Comparison of ENCODE assay signal across 17 cellular contexts in the genomic region with DNA sequence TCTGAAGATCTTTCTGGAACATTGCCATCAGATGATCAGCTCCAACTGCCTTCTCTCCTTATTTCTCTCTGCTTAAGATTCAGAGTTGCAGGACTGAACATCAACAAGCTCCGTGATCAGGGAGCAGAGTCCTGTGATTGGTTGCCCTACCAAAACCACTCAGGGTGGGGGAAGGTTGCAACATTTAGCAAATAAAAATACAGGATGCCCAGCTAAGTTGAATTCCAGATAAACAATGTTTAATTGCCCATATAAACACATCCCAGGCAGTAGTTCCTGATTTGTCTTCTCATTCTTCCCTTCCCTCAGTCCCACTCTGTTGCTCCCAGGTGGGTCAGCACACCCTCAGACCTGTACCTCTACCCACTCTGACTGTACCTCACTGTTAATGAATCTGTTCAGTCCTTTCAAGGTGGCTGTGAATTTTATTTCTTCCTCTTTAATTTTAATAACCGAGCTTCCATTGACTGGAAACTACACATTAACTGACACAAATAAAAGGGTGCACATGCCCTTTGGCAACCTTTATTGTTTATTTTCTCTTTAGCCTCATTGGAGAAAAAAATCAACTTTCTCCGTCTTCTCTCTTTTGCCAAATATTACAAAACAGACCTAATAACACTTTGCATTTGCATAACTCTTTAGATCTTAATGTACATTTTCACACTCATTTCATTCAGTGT.
"Had no signal": no experiment of that assay in that cellular context is flagged by ENCODE, and none has a peak within 500 bp of the region (broad histone marks: within the 10 kb centered on the region; RNA-seq: fewer than 3 reads in every experiment).

No MANE protein-coding gene starts in this region.

- H3K4me3 Mint-ChIP-seq: activated CD4-positive, alpha-beta memory T cell treated with anti-CD3 and anti-CD28 coated beads for 36 hours; activated CD4-positive, alpha-beta T cell treated with anti-CD3 and anti-CD28 coated beads for 36 hours; activated naive CD8-positive, alpha-beta T cell treated with anti-CD3 and anti-CD28 coated beads, Interleukin-2, amount 10 ng/mL, durations not matched to agents 7 days and 5 days; activated T-helper 17 cell treated with anti-CD3 and anti-CD28 coated beads, Interleukin-2, amount 50 U/mL, for 72 hours; WTC11 had no signal

- H3K27me3 Mint-ChIP-seq: activated CD4-positive, alpha-beta T cell treated with anti-CD3 and anti-CD28 coated beads for 36 hours had no signal

- ATAC-seq: activated CD4-positive, alpha-beta T cell treated with anti-CD3 and anti-CD28 coated beads for 36 hours; activated T-helper 17 cell treated with anti-CD3 and anti-CD28 coated beads, Interleukin-2, amount 50 U/mL, for 72 hours; stimulated activated naive CD8-positive, alpha-beta T cell treated with anti-CD3 and anti-CD28 coated beads, Interleukin-15, Interleukin-2, amounts not matched to agents 100 U/mL and 50 U/mL, for 24 hours; WTC11 had no signal

- H3K4me1 Mint-ChIP-seq: activated CD4-positive, alpha-beta T cell treated with anti-CD3 and anti-CD28 coated beads for 36 hours; activated naive CD8-positive, alpha-beta T cell treated with anti-CD3 and anti-CD28 coated beads, Interleukin-2, amount 10 ng/mL, durations not matched to agents 7 days and 5 days had no signal

- H3K27me3 ChIP-seq: right atrium auricular region had no signal

- H3K9me3 Mint-ChIP-seq: activated CD4-positive, alpha-beta memory T cell treated with anti-CD3 and anti-CD28 coated beads for 36 hours; activated naive CD8-positive, alpha-beta T cell treated with anti-CD3 and anti-CD28 coated beads, Interleukin-2, amount 10 ng/mL, durations not matched to agents 7 days and 5 days; activated T-helper 17 cell treated with anti-CD3 and anti-CD28 coated beads, Interleukin-2, amount 50 U/mL, for 72 hours; brain; mesothelial cell of epicardium; nephron progenitor cell; WTC11 had no signal

- H3K9me3 ChIP-seq: right atrium auricular region, SK-N-SH had no signal

- H3K36me3 Mint-ChIP-seq: activated CD4-positive, alpha-beta memory T cell treated with anti-CD3 and anti-CD28 coated beads for 36 hours; activated naive CD8-positive, alpha-beta T cell treated with anti-CD3 and anti-CD28 coated beads, Interleukin-2, amount 10 ng/mL, durations not matched to agents 7 days and 5 days; brain; mesothelial cell of epicardium; WTC11 had no signal

- DNase-seq: activated CD4-positive, alpha-beta memory T cell treated with anti-CD3 and anti-CD28 coated beads for 36 hours; activated CD4-positive, alpha-beta T cell treated with anti-CD3 and anti-CD28 coated beads for 36 hours; activated naive CD4-positive, alpha-beta T cell; activated naive CD8-positive, alpha-beta T cell treated with anti-CD3 and anti-CD28 coated beads, Interleukin-2, amount 10 ng/mL, durations not matched to agents 7 days and 5 days; anterior cingulate cortex; central memory CD4-positive, alpha-beta T cell; left cardiac atrium; nephron progenitor cell; occipital lobe; SK-N-SH; stimulated activated naive CD8-positive, alpha-beta T cell treated with anti-CD3 and anti-CD28 coated beads, Interleukin-15, Interleukin-2, amounts not matched to agents 100 U/mL and 50 U/mL, for 24 hours; trophoblast cell had no signal

- H3K36me3 ChIP-seq: right atrium auricular region had no signal

- H3K4me3 ChIP-seq: right atrium auricular region had no signal

- H3K4me2 ChIP-seq: SK-N-SH had no signal

- H3K9ac ChIP-seq: SK-N-SH had no signal
